8 cellular contexts compared by ENCODE assay signal in the genomic region with DNA sequence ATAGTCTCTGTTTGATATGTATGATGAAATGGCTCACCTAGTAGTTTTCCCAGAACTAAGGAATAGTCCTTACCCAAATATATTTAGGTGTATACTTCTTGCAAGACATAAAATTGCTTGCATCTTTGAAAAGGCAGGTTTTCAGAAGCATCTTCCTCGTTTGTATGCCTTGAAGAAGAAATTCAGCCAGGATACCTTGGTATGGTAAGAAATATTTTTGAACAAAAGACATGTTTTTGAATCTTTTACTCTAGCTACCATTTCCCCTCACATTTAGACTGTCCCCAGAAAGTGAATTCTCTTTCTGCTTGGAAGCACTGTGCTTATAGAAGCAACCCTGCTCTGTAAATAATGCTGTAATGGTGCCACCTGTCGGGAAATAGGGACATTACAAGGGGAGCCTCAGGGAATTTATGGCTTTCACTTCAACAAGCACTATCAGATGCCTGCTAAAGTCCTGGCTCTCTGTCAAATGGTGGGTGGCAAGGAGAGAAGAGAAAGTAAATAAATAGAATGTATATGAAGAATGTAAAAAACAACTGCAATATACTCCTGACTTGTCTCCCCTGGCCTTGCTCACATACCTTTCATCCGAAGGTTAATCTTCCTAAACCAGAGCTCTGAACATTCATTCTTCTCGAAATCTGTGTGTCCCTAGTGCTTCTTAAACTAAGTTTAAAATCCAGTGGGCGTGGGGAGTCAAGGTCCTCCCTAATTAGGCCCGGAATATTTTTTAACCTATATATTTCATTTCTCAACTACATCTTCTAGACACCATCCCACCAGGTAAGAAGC. TPM values are rescaled to one million over a fixed set of nuclear protein-coding genes. Genes with fewer than 3 reads are reported as not detected.
DNase-seq lines count a peak whose midpoint lies in the region; ATAC-seq lines count a peak whose summit lies in the region.

No MANE protein-coding gene starts in this region.

- no peak overlapping the region for H3K9ac ChIP-seq in trophoblast cell (ENCODE audit: low read length)

- WGBS in trophoblast cell (ENCODE audit: extremely low coverage, insufficient coverage, insufficient read length), result no CpG with 5 or more reads among the region's 6 CpGs

- no peaks in the 10 kb centered on the region for H3K79me2 ChIP-seq in trophoblast cell (ENCODE audit: control insufficient read depth, insufficient read depth, low read length, poor library complexity)

- no peak overlapping the region for H4K12ac ChIP-seq in trophoblast cell (ENCODE audit: low read depth, low read length)

- no peak overlapping the region for H2AK5ac ChIP-seq in trophoblast cell (ENCODE audit: low read length)

- H3K4ac ChIP-seq in trophoblast cell (ENCODE audit: low read depth, low read length), result no peak overlapping the region

- no peak overlapping the region for H2AFZ ChIP-seq in trophoblast cell (ENCODE audit: insufficient read depth, low read length, poor library complexity)

- H3K79me1 ChIP-seq in trophoblast cell (ENCODE audit: low read length), result no peaks in the 10 kb centered on the region

- DNase-seq in AG08395 (ENCODE audit: low spot score), result peak; percentile 76
- DNase-seq in LHCN-M2 (ENCODE audit: low read depth), result peak; percentile 60
- DNase-seq in SHP77 (lab: John Stamatoyannopoulos, UW), result peak; percentile 51 to 62
- peak; percentile 51 for DNase-seq in activated gamma-delta T cell treated with anti-CD3 and anti-CD28 coated beads, Interleukin-2, amount 50 U/mL, for 16 hours (ENCODE audit: low read depth)
- peak; percentile 62 for DNase-seq in germinal center (ENCODE audit: low spot score)
- peak; percentile 49 to 85 for DNase-seq in trophoblast cell

- H3K4me2 ChIP-seq in trophoblast cell (ENCODE audit: low read length), result no peak overlapping the region

- H2BK5ac ChIP-seq in trophoblast cell (ENCODE audit: low read depth, low read length, poor library complexity), result no peak overlapping the region

- no peaks in the 10 kb centered on the region for H3K36me3 ChIP-seq in trophoblast cell (ENCODE audit: control insufficient read depth in 1 of 2, insufficient read depth in 2 of 2, low read length in 2 of 2)

- no peak overlapping the region for H3K18ac ChIP-seq in trophoblast cell (ENCODE audit: low read length)

- H2BK12ac ChIP-seq in trophoblast cell (ENCODE audit: low read length), result no peak overlapping the region

- H3K27ac ChIP-seq in trophoblast cell (ENCODE audit: low read depth, low read length), result no peak overlapping the region

- no peak overlapping the region for H3K14ac ChIP-seq in trophoblast cell (ENCODE audit: low read length)

- H3K27me3 ChIP-seq in trophoblast cell (ENCODE audit: insufficient read depth, low read length), result peaks cover 14% of the 10 kb centered on the region

- no peak overlapping the region for H3K4me3 ChIP-seq in trophoblast cell (ENCODE audit: low read depth, low read length)

- no peak overlapping the region for H3K23ac ChIP-seq in trophoblast cell (ENCODE audit: low read length)

- H2BK120ac ChIP-seq in trophoblast cell (ENCODE audit: insufficient read depth, low read length, poor library complexity), result no peak overlapping the region

- no peak overlapping the region for H4K91ac ChIP-seq in trophoblast cell (ENCODE audit: low read depth, low read length)

- no peak overlapping the region for H4K8ac ChIP-seq in trophoblast cell (ENCODE audit: low read depth, low read length)

- peaks cover 0 to 3% of the 10 kb centered on the region in 2 experiments for H3K4me1 ChIP-seq in trophoblast cell (ENCODE audit: control insufficient read depth in 1 of 2, insufficient read depth in 2 of 2, low read length in 2 of 2)

- ATAC-seq in GM18502 (IDR thresholded peaks at IDR 0.05; ENCODE audit: poor library complexity, unreplicated experiment) (peak; percentile 65), HG03469 (IDR thresholded peaks at IDR 0.05; ENCODE audit: unreplicated experiment) (no peak)

- no peaks in the 10 kb centered on the region for H3K9me3 ChIP-seq in trophoblast cell (ENCODE audit: insufficient read depth, low read depth, low read length)

RNA-seq across cellular contexts. Expression of gene CCDC184, which starts 6.1 kb away (rescaled TPM):
- total RNA-seq in LHCN-M2 (2014; rRNA removed), result 0.26 and 0.57 TPM in 2 replicates
- polyA plus RNA-seq in LHCN-M2 (2012), result 0.18 TPM
- 0.26 and 0.32 TPM in 2 replicates for polyA plus RNA-seq in trophoblast cell (2013)

RNA-seq across cellular contexts. Expression of gene OR10AD1, which starts 13.6 kb away (rescaled TPM):
- total RNA-seq in LHCN-M2 (2014; rRNA removed), result not detected in 2 replicates
- polyA plus RNA-seq in LHCN-M2 (2012), result not detected
- polyA plus RNA-seq in trophoblast cell (2013), result not detected in 2 replicates

RNA-seq across cellular contexts. Expression of gene ASB8, which starts 32.2 kb away (rescaled TPM):
- 19.0 and 23.6 TPM in 2 replicates for total RNA-seq in LHCN-M2 (2014; rRNA removed)
- 18.6 TPM for polyA plus RNA-seq in LHCN-M2 (2012)
- 9.0 and 9.3 TPM in 2 replicates for polyA plus RNA-seq in trophoblast cell (2013)
